10 cellular contexts compared by ENCODE assay signal in the genomic region with DNA sequence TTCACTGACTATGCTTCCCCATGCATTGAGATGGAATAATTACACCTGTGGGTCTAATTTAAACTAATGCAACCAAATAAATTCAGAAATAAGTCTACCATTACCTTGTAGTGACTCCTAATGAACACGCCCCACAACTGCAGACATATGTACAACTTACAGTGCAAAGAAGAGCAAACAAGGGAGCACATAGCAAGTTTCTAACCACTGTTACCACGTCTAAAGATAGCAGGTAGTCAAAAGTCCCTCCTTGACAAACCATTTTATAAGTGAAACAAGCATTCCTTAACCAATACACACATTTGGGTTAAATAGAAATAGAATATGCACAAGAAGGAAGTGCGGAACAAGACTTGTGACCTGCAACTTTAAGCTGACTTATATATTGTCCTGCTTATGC. TPM values are rescaled to one million over a fixed set of nuclear protein-coding genes. Genes with fewer than 3 reads are reported as not detected.
DNase-seq lines count a peak whose midpoint lies in the region; ATAC-seq and TF ChIP-seq lines count a peak whose summit lies in the region.
"Had no signal": no experiment of that assay in that cellular context is flagged by ENCODE, and none has a peak within 500 bp of the region (broad histone marks: within the 10 kb centered on the region; RNA-seq: fewer than 3 reads in every experiment).

No MANE protein-coding gene starts in this region.

- no peaks in the 10 kb centered on the region for H3K9me3 ChIP-seq in esophagus muscularis mucosa

- peaks cover 27 to 66% (median 46%) of the 10 kb centered on the region in 4 donors for H3K4me1 ChIP-seq in esophagus muscularis mucosa

- TF ChIP-seq CTCF in GM13977 (IDR thresholded peaks at IDR 0.05; ENCODE audit: extremely low read depth, insufficient read depth, missing control alignments): no peak
- no peak for TF ChIP-seq CTCF in esophagus muscularis mucosa (IDR thresholded peaks at IDR 0.05)

- peak overlapping the region; percentile 56 to 80 for H3K4me3 Mint-ChIP-seq in effector memory CD8-positive, alpha-beta T cell

- H3K9me3 Mint-ChIP-seq in effector memory CD8-positive, alpha-beta T cell: no peaks in the 10 kb centered on the region

- H3K4me1 Mint-ChIP-seq in effector memory CD8-positive, alpha-beta T cell (ENCODE audit: low read depth in 2 of 2): peaks cover 48 to 73% of the 10 kb centered on the region in 2 donors

- H3K36me3 Mint-ChIP-seq in effector memory CD8-positive, alpha-beta T cell (ENCODE audit: insufficient read depth): peaks cover 5% of the 10 kb centered on the region

- no peak overlapping the region for H3K27ac ChIP-seq in esophagus muscularis mucosa (replicated peaks in 1 of 4)
- H3K27ac ChIP-seq: VCaP had no signal

- 76% methylated on average over 3 of the region's 3 CpGs for WGBS in esophagus muscularis mucosa

- H3K4me3 ChIP-seq in esophagus muscularis mucosa: no peak overlapping the region

- peak overlapping the region in 1 of 2 donors; percentile 93 for H3K27ac Mint-ChIP-seq in effector memory CD8-positive, alpha-beta T cell

- no peaks in the 10 kb centered on the region for H3K27me3 ChIP-seq in esophagus muscularis mucosa

- in situ Hi-C loops in GM13977 (cut with MboI; ENCODE audit: low pct_unique_long_range_greater_than_20kb, low sequenced_read_pairs, unreplicated experiment): no loop called here

- TF ChIP-seq POLR2A in esophagus muscularis mucosa (IDR thresholded peaks at IDR 0.05; ENCODE audit: low read depth): no peak

- intact Hi-C loops in esophagus muscularis mucosa (cut with DNase I): loop anchor here (10.0 kb wide), 1 partner anchor 46 kb away; no protein-coding TSS in a partner anchor

- TF ChIP-seq EP300 in esophagus muscularis mucosa (IDR thresholded peaks at IDR 0.05): no peak

- peak; percentile 78 for ATAC-seq in GM21390 (IDR thresholded peaks at IDR 0.05; ENCODE audit: unreplicated experiment)
- ATAC-seq in HG03378 (IDR thresholded peaks at IDR 0.05; ENCODE audit: unreplicated experiment): peak; percentile 87
- peak; percentile 90 for ATAC-seq in effector memory CD8-positive, alpha-beta T cell (replicated peaks)
- ATAC-seq in esophagus mucosa: no peak

- DNase-seq in GM13977 (ENCODE audit: low spot score): peak; percentile 18
- DNase-seq in effector memory CD8-positive, alpha-beta T cell: peak in 1 of 3 experiments; percentile 13
- DNase-seq in esophagus muscularis mucosa (ENCODE audit: extremely low spot score): no peak
- no peak for DNase-seq in NCI-H2107 treated with DMSO at 0.1 percent for 48 hours (lab: John Stamatoyannopoulos, UW; ENCODE audit: unreplicated experiment)
- DNase-seq in NOMO-1 treated with DMSO at 0.1 percent for 48 hours (lab: John Stamatoyannopoulos, UW; ENCODE audit: unreplicated experiment): no peak
- DNase-seq: NCI-H1105 treated with DMSO at 0.1 percent for 48 hours had no signal

- no peaks in the 10 kb centered on the region for H3K36me3 ChIP-seq in esophagus muscularis mucosa

- H3K27me3 Mint-ChIP-seq in effector memory CD8-positive, alpha-beta T cell: no peaks in the 10 kb centered on the region

RNA-seq across cellular contexts. Expression of gene PHF21A, which starts 20.6 kb away (rescaled TPM):
- total RNA-seq in esophagus mucosa (17.2 TPM), esophagus muscularis mucosa (10 to 100 TPM; 31.8 to 47.8 (median 36.1) TPM)
